ENCODE assay signal across 10 cellular contexts in genomic region chr10:110168601-110169481, GRCh38. TPM values are rescaled to one million over a fixed set of nuclear protein-coding genes. Genes with fewer than 3 reads are reported as not detected.
DNase-seq lines count a peak whose midpoint lies in the region; ATAC-seq and TF ChIP-seq lines count a peak whose summit lies in the region.
"Had no signal": no experiment of that assay in that cellular context is flagged by ENCODE, and none has a peak within 500 bp of the region (broad histone marks: within the 10 kb centered on the region; RNA-seq: fewer than 3 reads in every experiment).

No MANE protein-coding gene starts in this region.

- H3K9ac ChIP-seq in smooth muscle cell (ENCODE audit: low read depth): no peak overlapping the region

- no peaks in the 10 kb centered on the region for H3K9me3 ChIP-seq in heart right ventricle
- no peaks in the 10 kb centered on the region for H3K9me3 ChIP-seq in smooth muscle cell (replicated peaks; ENCODE audit: low read depth)
- H3K9me3 ChIP-seq: left lung had no signal

- no peaks in the 10 kb centered on the region for H4K20me1 ChIP-seq in smooth muscle cell (ENCODE audit: low read depth)

- peak overlapping the region in 3 of 10 donors; percentile 15 to 17 (median 16) for H3K4me3 ChIP-seq in heart right ventricle
- no peak overlapping the region for H3K4me3 ChIP-seq in smooth muscle cell
- H3K4me3 ChIP-seq: left lung had no signal

- peak overlapping the region; percentile 38 for H3K4me3 Mint-ChIP-seq in activated CD4-positive, alpha-beta T cell treated with anti-CD3 and anti-CD28 coated beads, Interleukin-2, amount 10 ng/mL, durations not matched to agents 24 days and 14 days
- no peak overlapping the region for H3K4me3 Mint-ChIP-seq in progenitor cell of endocrine pancreas (ENCODE audit: low read depth)

- 11 to 15% methylated on average over 10 of the region's 10 CpGs for WGBS in heart right ventricle, 2 donors
- 5% methylated on average over 10 of the region's 10 CpGs for WGBS in smooth muscle cell (ENCODE audit: low lambda C conversion rate)

- no peak for DNase-seq in activated CD4-positive, alpha-beta T cell treated with anti-CD3 and anti-CD28 coated beads, Interleukin-2, amount 10 ng/mL, durations not matched to agents 24 days and 14 days
- DNase-seq in activated CD4-positive, alpha-beta T cell treated with anti-CD3 and anti-CD28 coated beads, Interleukin-2, amount 50 U/mL, for 48 hours: no peak
- DNase-seq in HuH-7 (ENCODE audit: low spot score): peak; percentile 70
- peak in 1 of 2 donors; percentile 27 for DNase-seq in heart right ventricle
- no peak for DNase-seq in smooth muscle cell (lab: John Stamatoyannopoulos, UW; ENCODE audit: unreplicated experiment)
- no peak for DNase-seq in Ammon's horn (ENCODE audit: low spot score)
- no peak for DNase-seq in progenitor cell of endocrine pancreas (ENCODE audit: low spot score, unreplicated experiment)
- DNase-seq: GDM1, left lung had no signal

- peak overlapping the region; percentile 15 for H3K4me2 ChIP-seq in smooth muscle cell

- H3K27ac ChIP-seq in heart right ventricle: peak overlapping the region in 8 of 10 donors; percentile 6 to 83 (median 42)
- no peak overlapping the region for H3K27ac ChIP-seq in smooth muscle cell (ENCODE audit: low read depth)
- H3K27ac ChIP-seq: left lung had no signal

- H3K36me3 Mint-ChIP-seq in activated CD4-positive, alpha-beta T cell treated with anti-CD3 and anti-CD28 coated beads, Interleukin-2, amount 10 ng/mL, durations not matched to agents 24 days and 14 days (ENCODE audit: low read depth): no peaks in the 10 kb centered on the region
- no peaks in the 10 kb centered on the region for H3K36me3 Mint-ChIP-seq in progenitor cell of endocrine pancreas (ENCODE audit: insufficient read depth)

- H3K4me1 Mint-ChIP-seq in activated CD4-positive, alpha-beta T cell treated with anti-CD3 and anti-CD28 coated beads, Interleukin-2, amount 10 ng/mL, durations not matched to agents 24 days and 14 days: peaks cover 35% of the 10 kb centered on the region
- peaks cover 25% of the 10 kb centered on the region for H3K4me1 Mint-ChIP-seq in progenitor cell of endocrine pancreas (ENCODE audit: low read depth)

- TF ChIP-seq CTCF in heart right ventricle (IDR thresholded peaks at IDR 0.05) (no peak), smooth muscle cell (IDR thresholded peaks at IDR 0.05; ENCODE audit: borderline replicate concordance, insufficient read depth, poor library complexity, severe bottlenecking) (no peak), progenitor cell of endocrine pancreas (IDR thresholded peaks at IDR 0.05; ENCODE audit: unreplicated experiment) (no peak)

- H3K36me3 ChIP-seq in heart right ventricle: no peaks in the 10 kb centered on the region
- no peaks in the 10 kb centered on the region for H3K36me3 ChIP-seq in smooth muscle cell (ENCODE audit: low read depth)
- H3K36me3 ChIP-seq: left lung had no signal

- ATAC-seq in heart right ventricle (peak; percentile 27 to 79 (median 70)), GM19455 (IDR thresholded peaks at IDR 0.05; ENCODE audit: unreplicated experiment) (no peak)
- ATAC-seq: left lung had no signal

- H3K4me1 ChIP-seq in heart right ventricle (peaks cover 7 to 45% (median 25%) of the 10 kb centered on the region in 9 donors), smooth muscle cell (ENCODE audit: low read depth) (peaks cover 9% of the 10 kb centered on the region)

- H3K27me3 ChIP-seq in heart right ventricle (peaks cover 4 to 55% (median 14%) of the 10 kb centered on the region in 7 donors), smooth muscle cell (ENCODE audit: low read depth) (peaks cover 58% of the 10 kb centered on the region)

- no peak overlapping the region for H3K27ac Mint-ChIP-seq in activated CD4-positive, alpha-beta T cell treated with anti-CD3 and anti-CD28 coated beads, Interleukin-2, amount 10 ng/mL, durations not matched to agents 24 days and 14 days
- no peak overlapping the region for H3K27ac Mint-ChIP-seq in progenitor cell of endocrine pancreas

- no peak overlapping the region for H2AFZ ChIP-seq in smooth muscle cell (ENCODE audit: low read depth)

- H3K79me2 ChIP-seq in smooth muscle cell (ENCODE audit: low read depth): no peaks in the 10 kb centered on the region

- intact Hi-C loops in activated CD4-positive, alpha-beta T cell treated with anti-CD3 and anti-CD28 coated beads, Interleukin-2, amount 10 ng/mL, durations not matched to agents 24 days and 14 days (cut with micrococcal nuclease): loop anchor here (1.0 kb wide), 1 partner anchor 12 kb away; no protein-coding TSS in a partner anchor
- intact Hi-C loops in heart right ventricle (cut with DNase I): loop anchor here in 1 of 10 donors (2.0 kb wide), 1 partner anchor 26 kb away; no protein-coding TSS in a partner anchor

- peaks cover 79% of the 10 kb centered on the region for H3K27me3 Mint-ChIP-seq in activated CD4-positive, alpha-beta T cell treated with anti-CD3 and anti-CD28 coated beads, Interleukin-2, amount 10 ng/mL, durations not matched to agents 24 days and 14 days
- peaks cover 51% of the 10 kb centered on the region for H3K27me3 Mint-ChIP-seq in progenitor cell of endocrine pancreas

- no peaks in the 10 kb centered on the region for H3F3A ChIP-seq in smooth muscle cell (ENCODE audit: low read depth)

- no peaks in the 10 kb centered on the region for H3K9me3 Mint-ChIP-seq in activated CD4-positive, alpha-beta T cell treated with anti-CD3 and anti-CD28 coated beads, Interleukin-2, amount 10 ng/mL, durations not matched to agents 24 days and 14 days
- no peaks in the 10 kb centered on the region for H3K9me3 Mint-ChIP-seq in progenitor cell of endocrine pancreas (ENCODE audit: low read depth)

RNA-seq across cellular contexts. Expression of gene MXI1, which starts 38.6 kb away (rescaled TPM):
- 21.8 and 22.7 TPM in 2 replicates for total RNA-seq in activated CD4-positive, alpha-beta T cell treated with anti-CD3 and anti-CD28 coated beads, Interleukin-2, amount 10 ng/mL, durations not matched to agents 24 days and 14 days
- total RNA-seq in heart right ventricle: 100 to 1,000 TPM in 1 of 10 donors, 10 to 100 TPM in 9; 48.7 to 100 (median 63.3) TPM
- polyA plus RNA-seq in heart right ventricle: 10 to 100 TPM; 27.3 to 30.4 TPM
- 42.6 and 52.3 TPM in 2 replicates for total RNA-seq in smooth muscle cell
- polyA plus RNA-seq in smooth muscle cell: 35.9 and 47.9 TPM in 2 replicates
- total RNA-seq in progenitor cell of endocrine pancreas: 27.6 and 30.6 TPM in 2 replicates
